ENCODE assay signal across 26 cellular contexts in the genomic region with DNA sequence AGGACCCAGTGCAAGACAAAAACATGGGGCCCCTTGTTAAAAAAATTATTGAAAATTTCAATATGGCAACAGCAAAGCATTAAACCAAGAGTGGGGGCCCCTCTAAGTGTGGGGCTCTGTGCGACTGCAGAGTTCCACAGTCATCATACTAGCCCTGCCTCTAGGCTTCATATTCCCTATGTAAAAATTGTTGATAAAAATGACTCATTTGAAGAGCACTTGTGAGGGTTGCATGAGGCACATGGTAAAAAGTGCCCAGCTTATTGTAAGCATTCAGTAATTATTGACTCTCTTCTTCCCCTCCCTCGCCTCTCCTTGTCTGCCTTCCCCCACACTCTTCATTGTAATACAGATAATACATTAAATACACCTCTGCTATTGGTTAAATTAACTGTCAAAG.
A peak's percentile ranks its signal among the peaks of the same experiment; 100 is the strongest.
DNase-seq lines count a peak whose midpoint lies in the region; ATAC-seq and TF ChIP-seq lines count a peak whose summit lies in the region.
"Had no signal": no experiment of that assay in that cellular context is flagged by ENCODE, and none has a peak within 500 bp of the region (broad histone marks: within the 10 kb centered on the region; RNA-seq: fewer than 3 reads in every experiment).

No MANE protein-coding gene starts in this region.

- dilution Hi-C loops in IMR-90 (cut with HindIII; ENCODE audit: low sequenced_read_pairs, unreplicated experiment): no loop called here

- H2BK5ac ChIP-seq in IMR-90 (ENCODE audit: low read depth, low read length, poor library complexity, severe bottlenecking): no peak overlapping the region

- H3K27ac ChIP-seq in IMR-90 (ENCODE audit: insufficient read depth, low read length): no peak overlapping the region
- H3K27ac ChIP-seq: adrenal gland, esophagus squamous epithelium, lower lobe of right lung, pancreas, SJSA1 had no signal

- H3K18ac ChIP-seq in IMR-90 (ENCODE audit: low read depth, low read length): no peak overlapping the region

- no peaks in the 10 kb centered on the region for H3K27me3 ChIP-seq in IMR-90 (ENCODE audit: control insufficient read depth, insufficient read depth, low read length)
- H3K27me3 ChIP-seq: adrenal gland, esophagus squamous epithelium, MG63, pancreas, SJSA1 had no signal

- H2AK5ac ChIP-seq in IMR-90 (ENCODE audit: low read depth, low read length): no peak overlapping the region

- no peak overlapping the region for H4K5ac ChIP-seq in IMR-90 (ENCODE audit: low read depth, low read length)

- H2BK20ac ChIP-seq in IMR-90 (ENCODE audit: low read depth, low read length): no peak overlapping the region

- DNase-seq in DMS53 (lab: John Stamatoyannopoulos, UW) (peak; percentile 99), IMR-90 (peak; percentile 64), NCI-H510A treated with DMSO at 0.1 percent for 48 hours (lab: John Stamatoyannopoulos, UW) (peak; percentile 88), foreskin fibroblast (peak; percentile 16 to 50), NCI-H1105 treated with DMSO at 0.1 percent for 48 hours (lab: John Stamatoyannopoulos, UW) (no peak), SW480 (ENCODE audit: low spot score) (no peak), kidney glomerular epithelial cell (lab: John Stamatoyannopoulos, UW) (no peak)
- DNase-seq: activated CD8-positive, alpha-beta T cell treated with anti-CD3 and anti-CD28 coated beads for 36 hours; activated naive CD4-positive, alpha-beta T cell; activated T-cell treated with anti-CD3 and anti-CD28 coated beads for 4 hours; adrenal gland; C1 segment of cervical spinal cord; Calu3; esophagus squamous epithelium; islet precursor cell; lower lobe of right lung; MG63; mucosa of descending colon; NCI-H1694 treated with DMSO at 0.1 percent for 48 hours; pancreas; right cardiac atrium; stimulated activated CD4-positive, alpha-beta T cell treated with anti-CD3 and anti-CD28 coated beads, Interleukin-12 subunit alpha, Interleukin-12 subunit beta, amount 100 ng/mL, for 4 hours; stimulated activated CD4-positive, alpha-beta T cell treated with anti-CD3 and anti-CD28 coated beads, Interleukin-4, amount 100 ng/mL, for 24 hours; stimulated activated naive B cell treated with anti-CD40 and anti-IgM and Interleukin-4, amounts not matched to agents 10 μg/mL and 1 μg/mL and 100 μg/mL, for 72 hours had no signal

- no peaks in the 10 kb centered on the region for H3K9me3 ChIP-seq in IMR-90 (ENCODE audit: control insufficient read depth, insufficient read depth, low read length)
- H3K9me3 ChIP-seq: adrenal gland, esophagus squamous epithelium, lower lobe of right lung, MG63, mucosa of descending colon, pancreas, SJSA1 had no signal

- no peak for TF ChIP-seq POLR2A in IMR-90 (IDR thresholded peaks at IDR 0.05; ENCODE audit: low read depth, low read length)

- BruUV-seq in IMR-90 (replicated peaks; lab: Mats Ljungman, UMichigan): no TSS peak

- H3K4me1 ChIP-seq in IMR-90 (ENCODE audit: control insufficient read depth, insufficient read depth, low read length): no peaks in the 10 kb centered on the region
- H3K4me1 ChIP-seq: adrenal gland, esophagus squamous epithelium, lower lobe of right lung, pancreas, SJSA1 had no signal

- H2AFZ ChIP-seq in IMR-90 (replicated peaks; ENCODE audit: low read length, poor library complexity): no peak overlapping the region

- no peak overlapping the region for H3K4me2 ChIP-seq in IMR-90 (ENCODE audit: low read depth, low read length)

- H3K14ac ChIP-seq in IMR-90 (replicated peaks; ENCODE audit: low read depth, low read length): no peak overlapping the region

- H2AK9ac ChIP-seq in IMR-90 (replicated peaks; ENCODE audit: low read depth, low read length, poor library complexity): no peak overlapping the region

- CTCF ChIA-PET in IMR-90 (lab: Yijun Ruan, JAX): no interaction called here

- no peaks in the 10 kb centered on the region for H3K36me3 ChIP-seq in IMR-90 (ENCODE audit: control insufficient read depth, insufficient read depth, low read length)
- H3K36me3 ChIP-seq: adrenal gland, esophagus squamous epithelium, lower lobe of right lung, MG63, pancreas, SJSA1 had no signal

- intact Hi-C loops in IMR-90 (cut with micrococcal nuclease): no loop called here

- no peak overlapping the region for H3K56ac ChIP-seq in IMR-90 (ENCODE audit: extremely low read depth, insufficient read depth, low read length)

- ATAC-seq in IMR-90 (ENCODE audit: low read depth): peak; percentile 96
- ATAC-seq: activated CD4-positive, CD25-positive, alpha-beta regulatory T cell treated with anti-CD3 and anti-CD28 coated beads, Interleukin-2, amount 50 U/mL, for 24 hours; activated CD8-positive, alpha-beta T cell treated with anti-CD3 and anti-CD28 coated beads for 36 hours; mucosa of descending colon; pancreas; right cardiac atrium; stimulated activated naive B cell treated with anti-CD40 and anti-IgM and Interleukin-4, amounts not matched to agents 10 μg/mL and 1 μg/mL and 100 μg/mL, for 72 hours had no signal

- H3K23ac ChIP-seq in IMR-90 (ENCODE audit: low read depth, low read length): no peak overlapping the region

- H2BK120ac ChIP-seq in IMR-90 (ENCODE audit: low read depth, low read length): no peak overlapping the region

- peaks cover 2% of the 10 kb centered on the region; the same call in 1 of the 2 replicates for H3K9me1 ChIP-seq in IMR-90 (ENCODE audit: insufficient read depth, low read length)

- POLR2A ChIA-PET in IMR-90 (lab: Charles Lee; ENCODE audit: unreplicated experiment): no interaction called here

- no CpG with 5 or more reads among the region's 2 CpGs for WGBS in IMR-90 (ENCODE audit: extremely low coverage in 2 of 2, insufficient read length in 1 of 2), 2 experiments

- TF ChIP-seq RAD21 in IMR-90 (IDR thresholded peaks at IDR 0.05; ENCODE audit: low read length): no peak

- no peak overlapping the region for H4K8ac ChIP-seq in IMR-90 (ENCODE audit: low read depth in 2 of 2, low read length in 2 of 2)

- H3K9ac ChIP-seq in IMR-90 (ENCODE audit: low read depth, low read length): no peak overlapping the region

- no peak overlapping the region for H4K91ac ChIP-seq in IMR-90 (ENCODE audit: insufficient read depth, low read depth, low read length)

- H4K20me1 ChIP-seq in IMR-90 (ENCODE audit: insufficient read depth, low read length): no peaks in the 10 kb centered on the region

- H3K79me1 ChIP-seq in IMR-90 (ENCODE audit: low read depth in 1 of 2, low read length in 2 of 2): no peaks in the 10 kb centered on the region

- H2BK15ac ChIP-seq in IMR-90 (ENCODE audit: low read depth, low read length): no peak overlapping the region

- H3K4ac ChIP-seq in IMR-90 (ENCODE audit: low read depth, low read length): no peak overlapping the region

- no peak overlapping the region for H3K4me3 ChIP-seq in IMR-90 (ENCODE audit: insufficient read depth, low read depth, low read length)
- H3K4me3 ChIP-seq in foreskin fibroblast (ENCODE audit: low read depth in 1 of 2, low read length in 2 of 2): no peak overlapping the region
- H3K4me3 ChIP-seq: adrenal gland, esophagus squamous epithelium, lower lobe of right lung, MG63, mucosa of descending colon, pancreas, SJSA1 had no signal

- in situ Hi-C loops in IMR-90 (cut with MboI; ENCODE audit: low sequenced_read_pairs): no loop called here

- no peak for TF ChIP-seq CTCF in IMR-90 (conservative IDR thresholded peaks at IDR 0.05; ENCODE audit: low read depth, low read length)
- no peak for TF ChIP-seq CTCF in foreskin fibroblast (IDR thresholded peaks at IDR 0.05; ENCODE audit: low read depth, low read length)

TF ChIP-seq in IMR-90, 13 proteins besides CTCF, POLR2A, EP300 and RAD21:
- TF ChIP-seq, protein P1, sequence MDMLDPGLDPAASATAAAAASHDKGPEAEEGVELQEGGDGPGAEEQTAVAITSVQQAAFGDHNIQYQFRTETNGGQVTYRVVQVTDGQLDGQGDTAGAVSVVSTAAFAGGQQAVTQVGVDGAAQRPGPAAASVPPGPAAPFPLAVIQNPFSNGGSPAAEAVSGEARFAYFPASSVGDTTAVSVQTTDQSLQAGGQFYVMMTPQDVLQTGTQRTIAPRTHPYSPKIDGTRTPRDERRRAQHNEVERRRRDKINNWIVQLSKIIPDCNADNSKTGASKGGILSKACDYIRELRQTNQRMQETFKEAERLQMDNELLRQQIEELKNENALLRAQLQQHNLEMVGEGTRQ (IDR thresholded peaks at IDR 0.05; ENCODE audit: low read depth, low read length): no peak
- TF ChIP-seq RFX5 (IDR thresholded peaks at IDR 0.05; ENCODE audit: low read depth, low read length): no peak
- TF ChIP-seq NFE2L2 (IDR thresholded peaks at IDR 0.05; ENCODE audit: low read depth, low read length): no peak
- no peak for TF ChIP-seq CEBPB (IDR thresholded peaks at IDR 0.05; ENCODE audit: low read depth, low read length)
- TF ChIP-seq MAFK (IDR thresholded peaks at IDR 0.05; ENCODE audit: low read depth, low read length): no peak
- TF ChIP-seq MAZ (IDR thresholded peaks at IDR 0.05; ENCODE audit: borderline replicate concordance, low read depth, low read length): no peak
- TF ChIP-seq RCOR1 (IDR thresholded peaks at IDR 0.05; ENCODE audit: insufficient replicate concordance, low read length): no peak
- TF ChIP-seq CHD1 (IDR thresholded peaks at IDR 0.05; ENCODE audit: low read depth, low read length): no peak

Comparison
In these comparisons a context has a peak if more than half of its experiments do, and no peak if none do; other contexts are left out.
1. DNase-seq: peak in DMS53 (single experiment), IMR-90 (single experiment), NCI-H510A treated with DMSO at 0.1 percent for 48 hours (single experiment) and foreskin fibroblast (2 of 2); none in NCI-H1105 treated with DMSO at 0.1 percent for 48 hours (single experiment), SW480 (single experiment) and kidney glomerular epithelial cell (single experiment).